ENCODE assay signal across 21 cellular contexts in the genomic region with DNA sequence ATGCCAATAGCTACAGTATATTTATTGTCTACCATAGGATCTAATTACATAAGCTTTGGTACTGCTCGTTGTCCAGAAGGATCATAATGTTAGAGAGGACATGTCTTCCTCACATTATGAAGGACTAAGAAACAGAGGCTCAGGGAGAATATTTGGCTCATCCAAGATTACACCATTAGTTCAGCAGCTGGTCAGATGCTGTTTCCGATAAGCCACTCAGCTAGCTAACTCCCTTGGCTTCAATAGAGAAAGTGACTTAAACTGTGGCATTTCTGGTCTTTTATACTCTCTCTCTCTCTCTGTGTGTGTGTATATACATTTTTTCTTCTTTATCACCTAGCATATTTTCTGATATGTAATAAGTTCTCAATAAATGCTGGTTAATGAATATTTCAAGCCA.
A peak's percentile ranks its signal among the peaks of the same experiment; 100 is the strongest.
DNase-seq lines count a peak whose midpoint lies in the region; ATAC-seq, FAIRE-seq and TF ChIP-seq lines count a peak whose summit lies in the region.
"Had no signal": no experiment of that assay in that cellular context is flagged by ENCODE, and none has a peak within 500 bp of the region (broad histone marks: within the 10 kb centered on the region; RNA-seq: fewer than 3 reads in every experiment).

No MANE protein-coding gene starts in this region.

- H3K9me3 Mint-ChIP-seq in neural progenitor cell: no peaks in the 10 kb centered on the region
- H3K9me3 Mint-ChIP-seq: CD8-positive, alpha-beta T cell; HFFc6 had no signal

- H3K4me3 ChIP-seq in K562: no peak overlapping the region
- no peak overlapping the region for H3K4me3 ChIP-seq in muscle layer of duodenum (ENCODE audit: low read depth in 1 of 2, low read length in 2 of 2)
- no peak overlapping the region for H3K4me3 ChIP-seq in subcutaneous abdominal adipose tissue (ENCODE audit: low read depth in 1 of 5, low read length in 5 of 5)
- H3K4me3 ChIP-seq in neural progenitor cell: no peak overlapping the region
- no peak overlapping the region for H3K4me3 ChIP-seq in hepatocyte
- H3K4me3 ChIP-seq: BLaER1 treated with 17β-estradiol and CSF1 and Interleukin-3, amounts not matched to agents 10 nM and 100 nM had no signal

- peaks cover 4% of the 10 kb centered on the region for H3K27me3 Mint-ChIP-seq in neural progenitor cell (ENCODE audit: insufficient read depth, low read depth)

- H2AFZ ChIP-seq in K562 (ENCODE audit: low read depth, low read length) (no peak overlapping the region), neural progenitor cell (replicated peaks) (no peak overlapping the region), hepatocyte (no peak overlapping the region)

- H3K4me1 Mint-ChIP-seq in neural progenitor cell: peaks cover 20% of the 10 kb centered on the region
- H3K4me1 Mint-ChIP-seq: B cell had no signal

- no peaks in the 10 kb centered on the region for H3K9me2 ChIP-seq in hepatocyte (replicated peaks; ENCODE audit: insufficient read depth)

- no peak for TF ChIP-seq RAD21 in K562 (CRISPR knock-in tag; conservative IDR thresholded peaks at IDR 0.05 in 1 of 2, IDR thresholded peaks at IDR 0.05 in 1 of 2)

- H3K9me1 ChIP-seq in K562 (ENCODE audit: control insufficient read depth, insufficient read depth, low read length): no peaks in the 10 kb centered on the region

- WGBS in K562 (ENCODE audit: insufficient coverage, low coverage, missing lambda C conversion rate): 11% methylated on average over 2 of the region's 2 CpGs
- 91% methylated on average over 2 of the region's 2 CpGs for WGBS in hepatocyte (ENCODE audit: low lambda C conversion rate, missing lambda C conversion rate)

- no peak for ATAC-seq in K562
- ATAC-seq: CD8-positive, alpha-beta T cell; HCT116 had no signal

- BruUV-seq in K562 (replicated peaks; lab: Mats Ljungman, UMichigan): no TSS peak

- no peak overlapping the region for H3K27ac ChIP-seq in K562 (ENCODE audit: extremely low read depth, low read depth, low read length)
- H3K27ac ChIP-seq in muscle layer of duodenum (ENCODE audit: low read length): peak overlapping the region; percentile 25
- H3K27ac ChIP-seq in subcutaneous abdominal adipose tissue (ENCODE audit: low read depth, low read length): peak overlapping the region; percentile 79
- H3K27ac ChIP-seq in neural progenitor cell: no peak overlapping the region
- no peak overlapping the region for H3K27ac ChIP-seq in hepatocyte
- H3K27ac ChIP-seq: BLaER1 treated with 17β-estradiol and CSF1 and Interleukin-3, amounts not matched to agents 10 nM and 100 nM; HL-60 had no signal

- H3K9ac ChIP-seq in K562 (ENCODE audit: insufficient read depth in 1 of 2, low read depth in 2 of 2, low read length in 2 of 2) (no peak overlapping the region), subcutaneous abdominal adipose tissue (ENCODE audit: low read length in 5 of 5) (peak overlapping the region in 1 of 5 donors; percentile 70), neural progenitor cell (no peak overlapping the region)
- H3K9ac ChIP-seq: BLaER1 treated with 17β-estradiol and CSF1 and Interleukin-3, amounts not matched to agents 10 nM and 100 nM had no signal

- no peaks in the 10 kb centered on the region for H3K36me3 ChIP-seq in K562 (ENCODE audit: control insufficient read depth, insufficient read depth, low read length)
- H3K36me3 ChIP-seq in muscle layer of duodenum (ENCODE audit: control insufficient read depth in 1 of 2, insufficient read depth in 2 of 2, low read length in 2 of 2): peaks cover 0 to 11% of the 10 kb centered on the region in 2 donors
- H3K36me3 ChIP-seq in subcutaneous abdominal adipose tissue (ENCODE audit: control insufficient read depth in 5 of 5, insufficient read depth in 5 of 5, low read length in 5 of 5): peaks cover 0 to 15% (median 0%) of the 10 kb centered on the region in 5 donors
- no peaks in the 10 kb centered on the region for H3K36me3 ChIP-seq in neural progenitor cell
- H3K36me3 ChIP-seq in hepatocyte (replicated peaks; ENCODE audit: insufficient read depth, low read depth): no peaks in the 10 kb centered on the region
- H3K36me3 ChIP-seq: BLaER1 treated with 17β-estradiol and CSF1 and Interleukin-3, amounts not matched to agents 10 nM and 100 nM had no signal

- H3K79me2 ChIP-seq in K562 (ENCODE audit: control insufficient read depth, insufficient read depth, low read length) (no peaks in the 10 kb centered on the region), neural progenitor cell (ENCODE audit: low read depth) (no peaks in the 10 kb centered on the region), hepatocyte (peaks cover 32% of the 10 kb centered on the region)

- no peaks in the 10 kb centered on the region for H3K36me3 Mint-ChIP-seq in neural progenitor cell
- H3K36me3 Mint-ChIP-seq: CD8-positive, alpha-beta T cell had no signal

- peak; percentile 42 for DNase-seq in NCI-H82 treated with DMSO at 0.1 percent for 48 hours (lab: John Stamatoyannopoulos, UW; ENCODE audit: unreplicated experiment)
- DNase-seq in K562 (ENCODE audit: extremely low read depth in 1 of 4, low spot score in 3 of 4): no peak
- DNase-seq in stimulated activated CD4-positive, alpha-beta T cell treated with anti-CD3 and anti-CD28 coated beads, Interleukin-4, amount 100 ng/mL, for 1 hour: no peak
- DNase-seq in neural progenitor cell (ENCODE audit: low spot score): no peak
- no peak for DNase-seq in hepatocyte (ENCODE audit: low spot score)
- DNase-seq: CD8-positive, alpha-beta T cell; COR-L47; DMS153; DMS79; GDM1; GOT3; H7; HFFc6 had no signal

- H4K20me1 ChIP-seq in K562 (replicated peaks; ENCODE audit: control insufficient read depth, insufficient read depth, low read length) (no peaks in the 10 kb centered on the region), neural progenitor cell (ENCODE audit: low read depth) (no peaks in the 10 kb centered on the region), hepatocyte (ENCODE audit: insufficient read depth, poor library complexity, severe bottlenecking) (no peaks in the 10 kb centered on the region)
- H4K20me1 ChIP-seq: BLaER1 treated with 17β-estradiol and CSF1 and Interleukin-3, amounts not matched to agents 10 nM and 100 nM had no signal

- H3K27ac Mint-ChIP-seq in neural progenitor cell: no peak overlapping the region
- H3K27ac Mint-ChIP-seq: B cell; CD8-positive, alpha-beta T cell; HFFc6 had no signal

- POLR2A ChIA-PET in K562 (lab: Yijun Ruan, JAX): interaction anchor here (0.5 to 1.6 kb wide), 4 partner anchors 9 to 29 kb away, joined by 3 to 4 read pairs (median 4); no protein-coding TSS in a partner anchor

- no peaks in the 10 kb centered on the region for H3K9me3 ChIP-seq in K562 (replicated peaks; ENCODE audit: control insufficient read depth, insufficient read depth, low read depth, low read length)
- H3K9me3 ChIP-seq in muscle layer of duodenum (ENCODE audit: control insufficient read depth in 1 of 2, low read length in 2 of 2): no peaks in the 10 kb centered on the region
- H3K9me3 ChIP-seq in subcutaneous abdominal adipose tissue (ENCODE audit: control insufficient read depth in 5 of 5, low read length in 5 of 5): no peaks in the 10 kb centered on the region
- H3K9me3 ChIP-seq in neural progenitor cell (ENCODE audit: low read depth): no peaks in the 10 kb centered on the region
- H3K9me3 ChIP-seq in hepatocyte (ENCODE audit: low read depth): no peaks in the 10 kb centered on the region
- H3K9me3 ChIP-seq: BLaER1 treated with 17β-estradiol and CSF1 and Interleukin-3, amounts not matched to agents 10 nM and 100 nM had no signal

- no peak for TF ChIP-seq CTCF in K562 (IDR thresholded peaks at IDR 0.05 in 2 of 3, conservative IDR thresholded peaks at IDR 0.05 in 1 of 3; ENCODE audit: insufficient read depth in 2 of 3, low read depth in 1 of 3, low read length in 3 of 3)
- TF ChIP-seq CTCF in neural progenitor cell (IDR thresholded peaks at IDR 0.05): no peak
- no peak for TF ChIP-seq CTCF in hepatocyte (IDR thresholded peaks at IDR 0.05; ENCODE audit: poor library complexity)

- TF ChIP-seq EP300 in K562 (IDR thresholded peaks at IDR 0.05; ENCODE audit: low read length): no peak

- intact Hi-C loops in K562 (cut with micrococcal nuclease): no loop called here

- in situ Hi-C loops in K562 (cut with MboI): no loop called here

- no peak overlapping the region for H3K4me3 Mint-ChIP-seq in neural progenitor cell
- H3K4me3 Mint-ChIP-seq: B cell; CD8-positive, alpha-beta T cell; HFFc6 had no signal

- H3K4me1 ChIP-seq in K562 (replicated peaks in 1 of 2; ENCODE audit: control insufficient read depth in 2 of 2, insufficient read depth in 2 of 2, low read length in 2 of 2) (no peaks in the 10 kb centered on the region), muscle layer of duodenum (ENCODE audit: control insufficient read depth in 1 of 2, insufficient read depth in 2 of 2, low read length in 2 of 2) (peaks cover 8 to 75% of the 10 kb centered on the region in 2 donors), subcutaneous abdominal adipose tissue (ENCODE audit: control insufficient read depth in 5 of 5, insufficient read depth in 5 of 5, low read length in 5 of 5) (peaks cover 8 to 55% (median 52%) of the 10 kb centered on the region in 5 donors), neural progenitor cell (peaks cover 12% of the 10 kb centered on the region), hepatocyte (ENCODE audit: insufficient read depth) (peaks cover 7% of the 10 kb centered on the region)
- H3K4me1 ChIP-seq: BLaER1 treated with 17β-estradiol and CSF1 and Interleukin-3, amounts not matched to agents 10 nM and 100 nM had no signal

- CTCF ChIA-PET in K562 (lab: Yijun Ruan, JAX; ENCODE audit: low intra/inter-chr PET ratio): no interaction called here

- H3K27me3 ChIP-seq in K562 (ENCODE audit: control insufficient read depth in 2 of 2, insufficient read depth in 2 of 2, low read length in 2 of 2) (no peaks in the 10 kb centered on the region; a peak in 1 of 5 replicates), muscle layer of duodenum (ENCODE audit: low read depth, low read length) (no peaks in the 10 kb centered on the region), subcutaneous abdominal adipose tissue (ENCODE audit: control insufficient read depth in 5 of 5, insufficient read depth in 4 of 5, low read length in 5 of 5) (no peaks in the 10 kb centered on the region), neural progenitor cell (no peaks in the 10 kb centered on the region), hepatocyte (no peaks in the 10 kb centered on the region)
- H3K27me3 ChIP-seq: BLaER1 treated with 17β-estradiol and CSF1 and Interleukin-3, amounts not matched to agents 10 nM and 100 nM had no signal

- H3F3A ChIP-seq in neural progenitor cell (ENCODE audit: low read depth): peaks cover 6% of the 10 kb centered on the region

- FAIRE-seq in K562 (lab: Jason Lieb, UNC): no peak
- FAIRE-seq: GM12892, GM18507 had no signal

- H3K4me2 ChIP-seq in K562 (ENCODE audit: insufficient read depth, low read length): no peak overlapping the region
- H3K4me2 ChIP-seq in neural progenitor cell: no peak overlapping the region
- H3K4me2 ChIP-seq in hepatocyte: no peak overlapping the region
- H3K4me2 ChIP-seq: BLaER1 treated with 17β-estradiol and CSF1 and Interleukin-3, amounts not matched to agents 10 nM and 100 nM had no signal

- no peak for TF ChIP-seq POLR2A in K562 (conservative IDR thresholded peaks at IDR 0.05)

TF ChIP-seq in K562, 482 proteins besides CTCF, POLR2A, EP300 and RAD21 (continues in another document):
- TF ChIP-seq MCM3 (IDR thresholded peaks at IDR 0.05): no peak
- no peak for TF ChIP-seq ZNF124 (CRISPR knock-in tag; IDR thresholded peaks at IDR 0.05)
- TF ChIP-seq HDAC6 (IDR thresholded peaks at IDR 0.05; ENCODE audit: low read depth, low read length): no peak
- TF ChIP-seq ZFX (CRISPR knock-in tag; IDR thresholded peaks at IDR 0.05): no peak

Comparison
In these comparisons a context has a peak if more than half of its experiments do, and no peak if none do; other contexts are left out.
1. H3K27ac ChIP-seq: peak in muscle layer of duodenum (single experiment) and subcutaneous abdominal adipose tissue (single experiment); none in K562 (single experiment), neural progenitor cell (single experiment) and hepatocyte (single experiment).